In the genomic region with DNA sequence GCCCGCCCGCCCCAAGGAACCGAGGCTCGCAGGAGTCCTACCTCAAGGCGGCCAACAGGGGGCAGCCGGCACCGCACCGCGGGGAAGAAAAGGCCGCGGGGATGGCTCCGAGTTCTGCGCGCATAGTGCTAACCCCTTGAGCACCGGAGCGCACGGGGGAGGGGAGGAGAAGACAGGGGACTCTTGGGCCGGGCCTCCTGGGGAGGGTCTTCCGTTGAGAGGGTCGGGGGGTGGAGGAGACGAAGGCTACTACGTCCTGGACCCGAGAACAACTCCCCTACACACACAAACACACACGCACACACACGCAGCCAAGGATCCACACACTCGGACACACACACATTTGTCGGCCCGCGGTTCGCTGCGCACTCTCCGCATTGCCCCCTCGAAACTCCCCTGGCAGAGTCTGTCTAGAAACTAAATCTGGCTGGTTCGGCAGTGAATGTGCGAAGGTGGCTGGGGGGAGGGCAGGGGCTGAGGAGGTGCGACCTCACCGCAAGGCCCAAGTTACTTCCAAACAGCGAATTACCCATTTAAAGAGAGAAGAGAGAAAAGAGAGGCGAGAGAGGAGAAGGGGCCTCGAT, we compare ENCODE assay signal across 8 cellular contexts. TPM values are rescaled to one million over a fixed set of nuclear protein-coding genes. Genes with fewer than 3 reads are reported as not detected.
DNase-seq lines count a peak whose midpoint lies in the region; ATAC-seq and TF ChIP-seq lines count a peak whose summit lies in the region.

No MANE protein-coding gene starts in this region.

- H3K4me3 ChIP-seq in SK-N-MC (peak overlapping the region; percentile 87), ectodermal cell (ENCODE audit: insufficient read depth, low read depth, low read length) (peak overlapping the region; percentile 77), lower lobe of right lung (peak overlapping the region; percentile 68)

- ATAC-seq in GM21381 (IDR thresholded peaks at IDR 0.05; ENCODE audit: unreplicated experiment) = peak; percentile 68
- ATAC-seq in lower lobe of right lung = peak; percentile 80 to 84
- ATAC-seq in stimulated activated naive B cell treated with anti-CD40 and anti-IgM and Interleukin-4, amounts not matched to agents 10 μg/mL and 1 μg/mL and 100 μg/mL, for 72 hours (replicated peaks) = peak; percentile 53 to 65
- no peak for ATAC-seq in GM18858 (IDR thresholded peaks at IDR 0.05; ENCODE audit: unreplicated experiment)

- H3K36me3 Mint-ChIP-seq in stimulated activated naive B cell treated with anti-CD40 and anti-IgM and Interleukin-4, amounts not matched to agents 10 μg/mL and 1 μg/mL and 100 μg/mL, for 72 hours = peaks cover 3 to 7% of the 10 kb centered on the region in 2 donors

- H3K36me3 ChIP-seq in SK-N-MC (ENCODE audit: insufficient read depth, low read length) (no peaks in the 10 kb centered on the region), ectodermal cell (ENCODE audit: control insufficient read depth, insufficient read depth, low read length) (no peaks in the 10 kb centered on the region), lower lobe of right lung (no peaks in the 10 kb centered on the region)

- peaks cover 35 to 48% of the 10 kb centered on the region in 2 donors for H3K4me1 Mint-ChIP-seq in stimulated activated naive B cell treated with anti-CD40 and anti-IgM and Interleukin-4, amounts not matched to agents 10 μg/mL and 1 μg/mL and 100 μg/mL, for 72 hours

- H3K27ac ChIP-seq in SK-N-MC = peak overlapping the region; percentile 77
- no peak overlapping the region for H3K27ac ChIP-seq in ectodermal cell (ENCODE audit: insufficient read depth, low read depth, low read length, poor library complexity, severe bottlenecking)
- peak overlapping the region; percentile 78 for H3K27ac ChIP-seq in lower lobe of right lung

- H3K9me3 ChIP-seq in SK-N-MC (ENCODE audit: low read depth, low read length) (no peaks in the 10 kb centered on the region), ectodermal cell (ENCODE audit: control insufficient read depth, low read length) (no peaks in the 10 kb centered on the region), lower lobe of right lung (no peaks in the 10 kb centered on the region)

- peaks cover 28% of the 10 kb centered on the region for H3K4me1 ChIP-seq in ectodermal cell (ENCODE audit: control insufficient read depth, insufficient read depth, low read length)
- peaks cover 36% of the 10 kb centered on the region for H3K4me1 ChIP-seq in lower lobe of right lung

- WGBS in ectodermal cell, 2 experiments = 0 to 1% methylated on average over 37 to 40 of the region's 40 CpGs

- H3K4me3 Mint-ChIP-seq in stimulated activated naive B cell treated with anti-CD40 and anti-IgM and Interleukin-4, amounts not matched to agents 10 μg/mL and 1 μg/mL and 100 μg/mL, for 72 hours = peak overlapping the region in 1 of 2 donors; percentile 60

- peaks cover 86 to 99% of the 10 kb centered on the region in 2 donors for H3K27me3 Mint-ChIP-seq in stimulated activated naive B cell treated with anti-CD40 and anti-IgM and Interleukin-4, amounts not matched to agents 10 μg/mL and 1 μg/mL and 100 μg/mL, for 72 hours

- peak overlapping the region; percentile 82 for H3K9ac ChIP-seq in SK-N-MC (ENCODE audit: insufficient read length)

- DNase-seq in DMS153 (lab: John Stamatoyannopoulos, UW) (peak; percentile 34), HuH-7.5 (ENCODE audit: low spot score) (peak; percentile 71), SK-N-MC (ENCODE audit: low read depth, low spot score) (no peak), lower lobe of right lung (peak; percentile 84)
- DNase-seq in stimulated activated naive B cell treated with anti-CD40 and anti-IgM and Interleukin-4, amounts not matched to agents 10 μg/mL and 1 μg/mL and 100 μg/mL, for 72 hours = no peak

- H3K9me3 Mint-ChIP-seq in stimulated activated naive B cell treated with anti-CD40 and anti-IgM and Interleukin-4, amounts not matched to agents 10 μg/mL and 1 μg/mL and 100 μg/mL, for 72 hours = peaks cover 0 to 4% of the 10 kb centered on the region in 2 donors

- peaks cover 97% of the 10 kb centered on the region for H3K27me3 ChIP-seq in ectodermal cell (ENCODE audit: control insufficient read depth, insufficient read depth, low read length, poor library complexity, severe bottlenecking)
- peaks cover 71% of the 10 kb centered on the region for H3K27me3 ChIP-seq in lower lobe of right lung (ENCODE audit: low read depth)

- peak; percentile 79 for TF ChIP-seq CTCF in lower lobe of right lung (IDR thresholded peaks at IDR 0.05)

- peak overlapping the region; percentile 70 for H3K27ac Mint-ChIP-seq in stimulated activated naive B cell treated with anti-CD40 and anti-IgM and Interleukin-4, amounts not matched to agents 10 μg/mL and 1 μg/mL and 100 μg/mL, for 72 hours

- intact Hi-C loops in lower lobe of right lung (cut with DNase I) = no loop called here

RNA-seq across cellular contexts. Expression of a gene that starts 1.8 kb away (rescaled TPM):
- 6.1 TPM for polyA plus RNA-seq in ectodermal cell (2013, experiment 1 of 4)
- polyA plus RNA-seq in ectodermal cell (2013, experiment 2 of 4) = 4.3 TPM
- polyA plus RNA-seq in ectodermal cell (2013, experiment 3 of 4) = 6.2 TPM
- polyA plus RNA-seq in ectodermal cell (2013, experiment 4 of 4) = 5.2 TPM
- 27.2 TPM for total RNA-seq in lower lobe of right lung

Comparison
In these comparisons a context has a peak if more than half of its experiments do, and no peak if none do; other contexts are left out.
1. DNase-seq: peak in DMS153 (single experiment), HuH-7.5 (single experiment) and lower lobe of right lung (single experiment); none in SK-N-MC (single experiment) and stimulated activated naive B cell treated with anti-CD40 and anti-IgM and Interleukin-4, amounts not matched to agents 10 μg/mL and 1 μg/mL and 100 μg/mL, for 72 hours (single experiment).
2. Peak in every context shown above with its lines, with median percentiles within 50 percentile points of each other: H3K4me3 ChIP-seq.